In genomic region chr22:40177738-40178416, GRCh38 we compare ENCODE assay signal across 1 cellular context.
A peak's percentile ranks its signal among the peaks of the same experiment; 100 is the strongest.
TF ChIP-seq lines count a peak whose summit lies in the region.

A gene with protein sequence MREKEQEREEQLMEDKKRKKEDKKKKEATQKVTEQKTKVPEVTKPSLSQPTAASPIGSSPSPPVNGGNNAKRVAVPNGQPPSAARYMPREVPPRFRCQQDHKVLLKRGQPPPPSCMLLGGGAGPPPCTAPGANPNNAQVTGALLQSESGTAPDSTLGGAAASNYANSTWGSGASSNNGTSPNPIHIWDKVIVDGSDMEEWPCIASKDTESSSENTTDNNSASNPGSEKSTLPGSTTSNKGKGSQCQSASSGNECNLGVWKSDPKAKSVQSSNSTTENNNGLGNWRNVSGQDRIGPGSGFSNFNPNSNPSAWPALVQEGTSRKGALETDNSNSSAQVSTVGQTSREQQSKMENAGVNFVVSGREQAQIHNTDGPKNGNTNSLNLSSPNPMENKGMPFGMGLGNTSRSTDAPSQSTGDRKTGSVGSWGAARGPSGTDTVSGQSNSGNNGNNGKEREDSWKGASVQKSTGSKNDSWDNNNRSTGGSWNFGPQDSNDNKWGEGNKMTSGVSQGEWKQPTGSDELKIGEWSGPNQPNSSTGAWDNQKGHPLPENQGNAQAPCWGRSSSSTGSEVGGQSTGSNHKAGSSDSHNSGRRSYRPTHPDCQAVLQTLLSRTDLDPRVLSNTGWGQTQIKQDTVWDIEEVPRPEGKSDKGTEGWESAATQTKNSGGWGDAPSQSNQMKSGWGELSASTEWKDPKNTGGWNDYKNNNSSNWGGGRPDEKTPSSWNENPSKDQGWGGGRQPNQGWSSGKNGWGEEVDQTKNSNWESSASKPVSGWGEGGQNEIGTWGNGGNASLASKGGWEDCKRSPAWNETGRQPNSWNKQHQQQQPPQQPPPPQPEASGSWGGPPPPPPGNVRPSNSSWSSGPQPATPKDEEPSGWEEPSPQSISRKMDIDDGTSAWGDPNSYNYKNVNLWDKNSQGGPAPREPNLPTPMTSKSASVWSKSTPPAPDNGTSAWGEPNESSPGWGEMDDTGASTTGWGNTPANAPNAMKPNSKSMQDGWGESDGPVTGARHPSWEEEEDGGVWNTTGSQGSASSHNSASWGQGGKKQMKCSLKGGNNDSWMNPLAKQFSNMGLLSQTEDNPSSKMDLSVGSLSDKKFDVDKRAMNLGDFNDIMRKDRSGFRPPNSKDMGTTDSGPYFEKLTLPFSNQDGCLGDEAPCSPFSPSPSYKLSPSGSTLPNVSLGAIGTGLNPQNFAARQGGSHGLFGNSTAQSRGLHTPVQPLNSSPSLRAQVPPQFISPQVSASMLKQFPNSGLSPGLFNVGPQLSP (N-terminal part only) (plus strand): TSS chr22:40177925. CDS start chr22:40178136, 211 bp downstream.

TF ChIP-seq in HCT116, 20 proteins besides CTCF, POLR2A, EP300 and RAD21 (continued from another document):
- no peak for TF ChIP-seq ZNF274 (IDR thresholded peaks at IDR 0.05; ENCODE audit: low read depth, low read length)
- TF ChIP-seq, protein P1, sequence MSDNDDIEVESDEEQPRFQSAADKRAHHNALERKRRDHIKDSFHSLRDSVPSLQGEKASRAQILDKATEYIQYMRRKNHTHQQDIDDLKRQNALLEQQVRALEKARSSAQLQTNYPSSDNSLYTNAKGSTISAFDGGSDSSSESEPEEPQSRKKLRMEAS (IDR thresholded peaks at IDR 0.05): peak; percentile 67
